6 cellular contexts compared by ENCODE assay signal in the genomic region with DNA sequence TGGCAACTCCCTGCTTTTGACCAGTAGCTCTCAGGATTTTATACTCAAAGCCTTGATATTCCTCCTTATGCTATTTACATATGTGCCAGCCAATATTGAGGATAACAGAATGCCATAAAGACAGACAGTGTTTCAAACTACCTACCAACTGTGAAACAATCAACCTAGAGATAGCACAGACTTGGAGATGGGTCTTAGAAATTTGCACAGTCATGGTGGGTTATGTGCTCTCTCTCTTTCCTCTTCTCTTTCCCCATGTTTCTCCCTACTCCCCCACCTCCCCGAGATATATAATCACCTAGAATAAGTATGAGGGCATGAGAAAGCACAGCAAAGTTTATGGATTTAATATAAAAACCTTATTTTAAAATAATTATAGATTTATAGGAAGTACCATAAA.
"Had no signal": no experiment of that assay in that cellular context is flagged by ENCODE, and none has a peak within 500 bp of the region (broad histone marks: within the 10 kb centered on the region; RNA-seq: fewer than 3 reads in every experiment).

No MANE protein-coding gene starts in this region.

- ATAC-seq: GM23338 had no signal

- H3K4me3 ChIP-seq: GM23338 had no signal

- FAIRE-seq: H1, H54 had no signal

- DNase-seq: H9, HCEC 1CT, KG1 had no signal

- H3K4me2 ChIP-seq: GM23338 had no signal
